Comparison of ENCODE assay signal across 8 cellular contexts in genomic region chrX:54786972-54787371, GRCh38. TPM values are rescaled to one million over a fixed set of nuclear protein-coding genes. Genes with fewer than 3 reads are reported as not detected.
DNase-seq lines count a peak whose midpoint lies in the region; ATAC-seq and TF ChIP-seq lines count a peak whose summit lies in the region.

No MANE protein-coding gene starts in this region.

- no peak overlapping the region for H3K9ac ChIP-seq in SK-N-SH
- no peak overlapping the region for H3K9ac ChIP-seq in endodermal cell (ENCODE audit: extremely low read depth, low read length, poor library complexity, severe bottlenecking)

- H3K4me1 Mint-ChIP-seq in endodermal cell = no peaks in the 10 kb centered on the region

- ATAC-seq in GM18867 (IDR thresholded peaks at IDR 0.05; ENCODE audit: unreplicated experiment) (peak; percentile 74), GM18511 (IDR thresholded peaks at IDR 0.05; ENCODE audit: unreplicated experiment) (no peak), HG03039 (IDR thresholded peaks at IDR 0.05; ENCODE audit: unreplicated experiment) (no peak), GM18502 (IDR thresholded peaks at IDR 0.05; ENCODE audit: poor library complexity, unreplicated experiment) (no peak)

- H3K9me2 ChIP-seq in SK-N-SH = no peaks in the 10 kb centered on the region

- peak; percentile 18; the same call in 1 of the 2 replicates for TF ChIP-seq CTCF in 22Rv1 (IDR thresholded peaks at IDR 0.05)
- TF ChIP-seq CTCF in SK-N-SH (IDR thresholded peaks at IDR 0.05) = no peak
- peak; percentile 71 for TF ChIP-seq CTCF in endodermal cell (conservative IDR thresholded peaks at IDR 0.05)

- no peaks in the 10 kb centered on the region for H3F3A ChIP-seq in SK-N-SH (replicated peaks; ENCODE audit: insufficient read depth)

- peaks cover 3% of the 10 kb centered on the region for H3K27me3 ChIP-seq in SK-N-SH (ENCODE audit: insufficient read depth)
- H3K27me3 ChIP-seq in endodermal cell (ENCODE audit: control insufficient read depth, insufficient read depth, low read length, poor library complexity, severe bottlenecking) = no peaks in the 10 kb centered on the region

- H3K9me3 Mint-ChIP-seq in endodermal cell = peaks cover 59% of the 10 kb centered on the region

- no peak overlapping the region for H2AFZ ChIP-seq in SK-N-SH (ENCODE audit: low read depth)

- no peaks in the 10 kb centered on the region for H3K36me3 Mint-ChIP-seq in endodermal cell (ENCODE audit: low read depth)

- H3K4me2 ChIP-seq in SK-N-SH = no peak overlapping the region

- TF ChIP-seq EP300 in SK-N-SH (IDR thresholded peaks at IDR 0.05; ENCODE audit: borderline replicate concordance in 1 of 2, low read depth in 1 of 2, low read length in 1 of 2) = no peak

- no peak overlapping the region for H3K27ac Mint-ChIP-seq in endodermal cell

- no peak overlapping the region for H3K4me3 Mint-ChIP-seq in endodermal cell

- no peaks in the 10 kb centered on the region for H3K36me3 ChIP-seq in SK-N-SH (replicated peaks in 1 of 2; ENCODE audit: control insufficient read depth in 1 of 2, insufficient read depth in 2 of 2, low read length in 1 of 2)
- no peaks in the 10 kb centered on the region for H3K36me3 ChIP-seq in endodermal cell (ENCODE audit: control insufficient read depth, insufficient read depth, low read length)

- H3K27ac ChIP-seq in 22Rv1 = no peak overlapping the region
- no peak overlapping the region for H3K27ac ChIP-seq in SK-N-SH (ENCODE audit: low read depth in 2 of 2, low read length in 1 of 2)
- no peak overlapping the region for H3K27ac ChIP-seq in endodermal cell (ENCODE audit: low read depth, low read length)

- no peaks in the 10 kb centered on the region for H4K20me1 ChIP-seq in SK-N-SH (ENCODE audit: insufficient read depth)

- CTCF ChIA-PET in SK-N-SH (lab: Yijun Ruan, JAX) = no interaction called here

- H3K4me1 ChIP-seq in SK-N-SH (ENCODE audit: control insufficient read depth in 1 of 2, insufficient read depth in 2 of 2, low read depth in 1 of 2, low read length in 1 of 2) = no peaks in the 10 kb centered on the region
- H3K4me1 ChIP-seq in endodermal cell (ENCODE audit: control insufficient read depth, insufficient read depth, low read length) = no peaks in the 10 kb centered on the region

- H3K4me3 ChIP-seq in SK-N-SH (ENCODE audit: low read depth in 2 of 2, low read length in 1 of 2) = no peak overlapping the region
- H3K4me3 ChIP-seq in endodermal cell (ENCODE audit: low read length) = no peak overlapping the region

- POLR2A ChIA-PET in SK-N-SH (lab: Yijun Ruan, JAX) = no interaction called here

- no peaks in the 10 kb centered on the region for H3K9me3 ChIP-seq in SK-N-SH
- no peaks in the 10 kb centered on the region for H3K9me3 ChIP-seq in endodermal cell (ENCODE audit: control insufficient read depth, low read length)

- H3K79me2 ChIP-seq in SK-N-SH (ENCODE audit: insufficient read depth) = no peaks in the 10 kb centered on the region

- 40% methylated on average over 2 of the region's 2 CpGs for WGBS in SK-N-SH (ENCODE audit: low lambda C conversion rate)
- WGBS in endodermal cell (ENCODE audit: insufficient coverage in 1 of 2, insufficient read length in 1 of 2), 2 experiments = 82% methylated on average over 2 of the region's 2 CpGs; no CpG with 5 or more reads in 1 of the 2 experiments

- peak; percentile 43 for TF ChIP-seq RAD21 in SK-N-SH (IDR thresholded peaks at IDR 0.05; ENCODE audit: low read length)

- DNase-seq in SK-N-SH (no peak), endodermal cell (peak; percentile 77), foreskin melanocyte (no peak)

- peaks cover 7% of the 10 kb centered on the region for H3K27me3 Mint-ChIP-seq in endodermal cell (ENCODE audit: insufficient read depth)

TF ChIP-seq in SK-N-SH, 30 proteins besides CTCF, POLR2A, EP300 and RAD21:
- TF ChIP-seq SMC3 (IDR thresholded peaks at IDR 0.05; ENCODE audit: low read depth, low read length) = peak; percentile 17; the same call in 1 of the 2 replicates
- TF ChIP-seq, protein P1, sequence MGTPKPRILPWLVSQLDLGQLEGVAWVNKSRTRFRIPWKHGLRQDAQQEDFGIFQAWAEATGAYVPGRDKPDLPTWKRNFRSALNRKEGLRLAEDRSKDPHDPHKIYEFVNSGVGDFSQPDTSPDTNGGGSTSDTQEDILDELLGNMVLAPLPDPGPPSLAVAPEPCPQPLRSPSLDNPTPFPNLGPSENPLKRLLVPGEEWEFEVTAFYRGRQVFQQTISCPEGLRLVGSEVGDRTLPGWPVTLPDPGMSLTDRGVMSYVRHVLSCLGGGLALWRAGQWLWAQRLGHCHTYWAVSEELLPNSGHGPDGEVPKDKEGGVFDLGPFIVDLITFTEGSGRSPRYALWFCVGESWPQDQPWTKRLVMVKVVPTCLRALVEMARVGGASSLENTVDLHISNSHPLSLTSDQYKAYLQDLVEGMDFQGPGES (IDR thresholded peaks at IDR 0.05; ENCODE audit: low read depth, low read length) = no peak

RNA-seq across cellular contexts. Expression of gene ITIH6, which starts 11.1 kb away (rescaled TPM):
- polyA plus RNA-seq in SK-N-SH (2012; rRNA removed) = not detected in 2 replicates
- not detected in 2 replicates for polyA plus RNA-seq in SK-N-SH (2012; cell fraction: cytosol; rRNA removed)
- polyA plus RNA-seq in SK-N-SH (2012; cell fraction: nucleus; rRNA removed) = not detected in 2 replicates
- not detected for total RNA-seq in endodermal cell
- polyA plus RNA-seq in endodermal cell (2013, experiment 1 of 2) = not detected
- not detected for polyA plus RNA-seq in endodermal cell (2013, experiment 2 of 2)

RNA-seq across cellular contexts. Expression of gene MAGED2, which starts 20.6 kb away (rescaled TPM):
- polyA plus RNA-seq in SK-N-SH (2012; rRNA removed) = 202 and 227 TPM in 2 replicates
- 153 and 204 TPM in 2 replicates for polyA plus RNA-seq in SK-N-SH (2012; cell fraction: cytosol; rRNA removed)
- 299 and 391 TPM in 2 replicates for polyA plus RNA-seq in SK-N-SH (2012; cell fraction: nucleus; rRNA removed)
- total RNA-seq in endodermal cell = 100 to 1,000 TPM; 261 to 273 TPM
- 355 TPM for polyA plus RNA-seq in endodermal cell (2013, experiment 1 of 2)
- polyA plus RNA-seq in endodermal cell (2013, experiment 2 of 2) = 364 TPM
